In the genomic region with DNA sequence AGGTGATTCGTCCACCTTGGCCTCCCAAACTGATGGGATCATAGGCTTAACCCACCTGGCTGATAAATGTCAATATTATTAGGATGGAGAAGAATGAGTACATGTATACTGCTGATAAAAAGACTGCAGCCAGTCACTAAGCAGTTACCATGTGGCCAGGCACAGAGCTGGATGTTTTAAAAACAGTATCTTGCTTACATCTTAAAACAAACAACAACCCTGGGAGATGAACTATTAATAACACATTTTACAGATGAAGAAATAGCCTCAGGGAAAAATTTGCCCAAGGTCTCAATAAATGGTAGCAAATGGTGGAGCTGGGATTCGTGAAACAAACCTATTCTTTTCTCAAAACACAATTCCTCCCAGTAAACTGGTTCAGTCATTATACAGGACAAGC, we compare ENCODE assay signal across 24 cellular contexts. TPM values are rescaled to one million over a fixed set of nuclear protein-coding genes. Genes with fewer than 3 reads are reported as not detected.
DNase-seq lines count a peak whose midpoint lies in the region; ATAC-seq, FAIRE-seq and TF ChIP-seq lines count a peak whose summit lies in the region.
"Had no signal": no experiment of that assay in that cellular context is flagged by ENCODE, and none has a peak within 500 bp of the region (broad histone marks: within the 10 kb centered on the region; RNA-seq: fewer than 3 reads in every experiment).

No MANE protein-coding gene starts in this region.

- peaks cover 18 to 69% of the 10 kb centered on the region in 2 experiments; a peak in 3 of 4 replicates for H3K4me1 ChIP-seq in SK-N-SH (ENCODE audit: control insufficient read depth in 1 of 2, insufficient read depth in 2 of 2, low read depth in 1 of 2, low read length in 1 of 2)
- H3K4me1 ChIP-seq: BE2C had no signal

- H3F3A ChIP-seq in SK-N-SH (replicated peaks; ENCODE audit: insufficient read depth) = peaks cover 19% of the 10 kb centered on the region

- POLR2A ChIA-PET in SK-N-SH (lab: Yijun Ruan, JAX) = interaction anchor here (0.9 to 1.2 kb wide), 5 partner anchors 10 to 27 kb away, joined by 3 to 5 read pairs (median 3); no protein-coding TSS in a partner anchor

- H3K4me3 Mint-ChIP-seq in progenitor cell of endocrine pancreas (ENCODE audit: low read depth) = no peak overlapping the region
- H3K4me3 Mint-ChIP-seq: CD8-positive, alpha-beta memory T cell; HFFc6 had no signal

- no peak overlapping the region for H2AFZ ChIP-seq in SK-N-SH (ENCODE audit: low read depth)

- no peaks in the 10 kb centered on the region for H3K27me3 Mint-ChIP-seq in progenitor cell of endocrine pancreas

- no peak for FAIRE-seq in urothelium cell line (lab: Jason Lieb, UNC)
- FAIRE-seq: A204.1, G401.6, GM12891, GM19239 had no signal

- TF ChIP-seq RAD21 in SK-N-SH (IDR thresholded peaks at IDR 0.05; ENCODE audit: low read length) = no peak

- TF ChIP-seq EP300 in SK-N-SH (IDR thresholded peaks at IDR 0.05; ENCODE audit: borderline replicate concordance in 1 of 2, low read depth in 1 of 2, low read length in 1 of 2) = no peak; a peak in 1 of 4 replicates

- peaks cover 7% of the 10 kb centered on the region for H3K36me3 Mint-ChIP-seq in progenitor cell of endocrine pancreas (ENCODE audit: insufficient read depth)
- H3K36me3 Mint-ChIP-seq: CD4-positive, CD25-positive, alpha-beta regulatory T cell; CD8-positive, alpha-beta memory T cell had no signal

- H3K9me3 ChIP-seq in SK-N-SH = no peaks in the 10 kb centered on the region
- H3K9me3 ChIP-seq: BE2C had no signal

- H3K4me3 ChIP-seq in SK-N-SH (ENCODE audit: low read depth in 2 of 2, low read length in 1 of 2) = no peak overlapping the region

- no peak overlapping the region for H3K9ac ChIP-seq in SK-N-SH

- CTCF ChIA-PET in SK-N-SH (lab: Yijun Ruan, JAX) = interaction anchor here (0.8 to 1.7 kb wide), 7 partner anchors 9 to 152 kb away, joined by 3 to 9 read pairs (median 3); no protein-coding TSS in a partner anchor

- ATAC-seq in SK-N-SH treated with all-trans-retinoic acid at 6 μM for 48 hours (no peak), GM21717 (IDR thresholded peaks at IDR 0.05; ENCODE audit: unreplicated experiment) (no peak)
- ATAC-seq: HCT116 had no signal

- no peaks in the 10 kb centered on the region for H3K9me2 ChIP-seq in SK-N-SH

- H3K27ac Mint-ChIP-seq in progenitor cell of endocrine pancreas = peak overlapping the region; percentile 29
- H3K27ac Mint-ChIP-seq: CD4-positive, CD25-positive, alpha-beta regulatory T cell; CD8-positive, alpha-beta memory T cell; HFFc6 had no signal

- no peaks in the 10 kb centered on the region for H3K27me3 ChIP-seq in SK-N-SH (ENCODE audit: insufficient read depth)
- H3K27me3 ChIP-seq: BE2C had no signal

- DNase-seq in SK-N-SH = no peak
- DNase-seq in fibroblast of gingiva (ENCODE audit: low read depth) = peak; percentile 55
- DNase-seq in progenitor cell of endocrine pancreas (ENCODE audit: low spot score, unreplicated experiment) = no peak
- DNase-seq in urothelium cell line (ENCODE audit: low spot score) = no peak
- no peak for DNase-seq in activated T-cell treated with anti-CD3 and anti-CD28 coated beads for 4 hours
- DNase-seq: ACHN; BE2C; C1 segment of cervical spinal cord; CD4-positive, CD25-positive, alpha-beta regulatory T cell; CD8-positive, alpha-beta memory T cell; COR-L47; DMS 273 treated with DMSO at 0.1 percent for 48 hours; GOT3; H7; HFFc6 had no signal

- WGBS in SK-N-SH (ENCODE audit: low lambda C conversion rate) = 79% methylated on average over 2 of the region's 2 CpGs

- no peak overlapping the region for H3K4me2 ChIP-seq in SK-N-SH

- H4K20me1 ChIP-seq in SK-N-SH (ENCODE audit: insufficient read depth) = peaks cover 15% of the 10 kb centered on the region

- H3K4me1 Mint-ChIP-seq in progenitor cell of endocrine pancreas (ENCODE audit: low read depth) = peaks cover 42% of the 10 kb centered on the region
- H3K4me1 Mint-ChIP-seq: CD4-positive, CD25-positive, alpha-beta regulatory T cell; CD8-positive, alpha-beta memory T cell had no signal

- H3K9me3 Mint-ChIP-seq in progenitor cell of endocrine pancreas (ENCODE audit: low read depth) = no peaks in the 10 kb centered on the region
- H3K9me3 Mint-ChIP-seq: CD4-positive, CD25-positive, alpha-beta regulatory T cell; HFFc6 had no signal

- no peaks in the 10 kb centered on the region for H3K79me2 ChIP-seq in SK-N-SH (ENCODE audit: insufficient read depth)

- H3K36me3 ChIP-seq in SK-N-SH (replicated peaks in 1 of 2; ENCODE audit: control insufficient read depth in 1 of 2, insufficient read depth in 2 of 2, low read length in 1 of 2) = no peaks in the 10 kb centered on the region
- H3K36me3 ChIP-seq: BE2C had no signal

- TF ChIP-seq CTCF in SK-N-SH (IDR thresholded peaks at IDR 0.05) = no peak
- no peak for TF ChIP-seq CTCF in VCaP (conservative IDR thresholded peaks at IDR 0.05)
- no peak for TF ChIP-seq CTCF in progenitor cell of endocrine pancreas (IDR thresholded peaks at IDR 0.05; ENCODE audit: unreplicated experiment)

- H3K27ac ChIP-seq in SK-N-SH (ENCODE audit: low read depth in 2 of 2, low read length in 1 of 2) (peak overlapping the region in 1 of 2 experiments; percentile 72; a peak in 2 of 4 replicates), VCaP (peak overlapping the region; percentile 71)
- H3K27ac ChIP-seq: HL-60 had no signal

TF ChIP-seq in SK-N-SH, 30 proteins besides CTCF, POLR2A, EP300 and RAD21:
- TF ChIP-seq MXI1 (IDR thresholded peaks at IDR 0.05; ENCODE audit: low read depth, low read length) (peak; percentile 13; the same call in 1 of the 2 replicates), JUND (IDR thresholded peaks at IDR 0.05) (no peak)
TF ChIP-seq in SK-N-SH: peak in this region for 1.

TF ChIP-seq in SK-N-SH treated with all-trans-retinoic acid at 6 μM for 48 hours, 23 proteins besides CTCF, POLR2A, EP300 and RAD21 (continues in another document):
- TF ChIP-seq TOX (CRISPR knock-in tag; IDR thresholded peaks at IDR 0.05; ENCODE audit: borderline replicate concordance) (no peak), GLIS3 (CRISPR knock-in tag; IDR thresholded peaks at IDR 0.05) (no peak), ZNF8 (CRISPR knock-in tag; IDR thresholded peaks at IDR 0.05) (no peak), ZFP30 (CRISPR knock-in tag; IDR thresholded peaks at IDR 0.05) (no peak), RARB (CRISPR knock-in tag; IDR thresholded peaks at IDR 0.05) (no peak), SNAI2 (CRISPR knock-in tag; IDR thresholded peaks at IDR 0.05) (no peak), CSDC2 (CRISPR knock-in tag; IDR thresholded peaks at IDR 0.05) (no peak), ESRRG (CRISPR knock-in tag; IDR thresholded peaks at IDR 0.05) (no peak), ZNF70 (CRISPR knock-in tag; IDR thresholded peaks at IDR 0.05) (no peak), BACH2 (CRISPR knock-in tag; IDR thresholded peaks at IDR 0.05; ENCODE audit: borderline replicate concordance) (no peak), OSR1 (CRISPR knock-in tag; IDR thresholded peaks at IDR 0.05) (no peak), PPARA (CRISPR knock-in tag; IDR thresholded peaks at IDR 0.05; ENCODE audit: borderline replicate concordance) (no peak), TCF4 (CRISPR knock-in tag; IDR thresholded peaks at IDR 0.05; ENCODE audit: borderline replicate concordance) (no peak; the same call in 1 of the 2 replicates), ZFP3 (CRISPR knock-in tag; IDR thresholded peaks at IDR 0.05) (no peak)
- TF ChIP-seq, protein P1, sequence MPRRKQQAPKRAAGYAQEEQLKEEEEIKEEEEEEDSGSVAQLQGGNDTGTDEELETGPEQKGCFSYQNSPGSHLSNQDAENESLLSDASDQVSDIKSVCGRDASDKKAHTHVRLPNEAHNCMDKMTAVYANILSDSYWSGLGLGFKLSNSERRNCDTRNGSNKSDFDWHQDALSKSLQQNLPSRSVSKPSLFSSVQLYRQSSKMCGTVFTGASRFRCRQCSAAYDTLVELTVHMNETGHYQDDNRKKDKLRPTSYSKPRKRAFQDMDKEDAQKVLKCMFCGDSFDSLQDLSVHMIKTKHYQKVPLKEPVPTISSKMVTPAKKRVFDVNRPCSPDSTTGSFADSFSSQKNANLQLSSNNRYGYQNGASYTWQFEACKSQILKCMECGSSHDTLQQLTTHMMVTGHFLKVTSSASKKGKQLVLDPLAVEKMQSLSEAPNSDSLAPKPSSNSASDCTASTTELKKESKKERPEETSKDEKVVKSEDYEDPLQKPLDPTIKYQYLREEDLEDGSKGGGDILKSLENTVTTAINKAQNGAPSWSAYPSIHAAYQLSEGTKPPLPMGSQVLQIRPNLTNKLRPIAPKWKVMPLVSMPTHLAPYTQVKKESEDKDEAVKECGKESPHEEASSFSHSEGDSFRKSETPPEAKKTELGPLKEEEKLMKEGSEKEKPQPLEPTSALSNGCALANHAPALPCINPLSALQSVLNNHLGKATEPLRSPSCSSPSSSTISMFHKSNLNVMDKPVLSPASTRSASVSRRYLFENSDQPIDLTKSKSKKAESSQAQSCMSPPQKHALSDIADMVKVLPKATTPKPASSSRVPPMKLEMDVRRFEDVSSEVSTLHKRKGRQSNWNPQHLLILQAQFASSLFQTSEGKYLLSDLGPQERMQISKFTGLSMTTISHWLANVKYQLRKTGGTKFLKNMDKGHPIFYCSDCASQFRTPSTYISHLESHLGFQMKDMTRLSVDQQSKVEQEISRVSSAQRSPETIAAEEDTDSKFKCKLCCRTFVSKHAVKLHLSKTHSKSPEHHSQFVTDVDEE (CRISPR knock-in tag; IDR thresholded peaks at IDR 0.05) = no peak
- TF ChIP-seq, protein P2, sequence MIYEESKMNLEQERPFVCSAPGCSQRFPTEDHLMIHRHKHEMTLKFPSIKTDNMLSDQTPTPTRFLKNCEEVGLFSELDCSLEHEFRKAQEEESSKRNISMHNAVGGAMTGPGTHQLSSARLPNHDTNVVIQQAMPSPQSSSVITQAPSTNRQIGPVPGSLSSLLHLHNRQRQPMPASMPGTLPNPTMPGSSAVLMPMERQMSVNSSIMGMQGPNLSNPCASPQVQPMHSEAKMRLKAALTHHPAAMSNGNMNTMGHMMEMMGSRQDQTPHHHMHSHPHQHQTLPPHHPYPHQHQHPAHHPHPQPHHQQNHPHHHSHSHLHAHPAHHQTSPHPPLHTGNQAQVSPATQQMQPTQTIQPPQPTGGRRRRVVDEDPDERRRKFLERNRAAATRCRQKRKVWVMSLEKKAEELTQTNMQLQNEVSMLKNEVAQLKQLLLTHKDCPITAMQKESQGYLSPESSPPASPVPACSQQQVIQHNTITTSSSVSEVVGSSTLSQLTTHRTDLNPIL (CRISPR knock-in tag; IDR thresholded peaks at IDR 0.05; ENCODE audit: low read depth) = no peak

RNA-seq across cellular contexts. Expression of a gene that starts 18.1 kb away (rescaled TPM):
- polyA plus RNA-seq in SK-N-SH (2012; rRNA removed) = 2.4 and 3.6 TPM in 2 replicates
- polyA plus RNA-seq in SK-N-SH (2012; cell fraction: cytosol; rRNA removed) = 3.4 and 4.5 TPM in 2 replicates
- polyA plus RNA-seq in SK-N-SH (2012; cell fraction: nucleus; rRNA removed) = 2.5 TPM in 2 replicates
- 30.4 and 37.9 TPM in 2 replicates for total RNA-seq in progenitor cell of endocrine pancreas
- total RNA-seq: CD4-positive, CD25-positive, alpha-beta regulatory T cell had no signal
- polyA plus RNA-seq: CD4-positive, CD25-positive, alpha-beta regulatory T cell; CD8-positive, alpha-beta memory T cell had no signal

RNA-seq across cellular contexts. Expression of a gene that starts 52.7 kb away (rescaled TPM):
- polyA plus RNA-seq in SK-N-SH (2012; rRNA removed) = 1.2 and 2.5 TPM in 2 replicates
- 1.0 and 1.8 TPM in 2 replicates for polyA plus RNA-seq in SK-N-SH (2012; cell fraction: cytosol; rRNA removed)
- polyA plus RNA-seq in SK-N-SH (2012; cell fraction: nucleus; rRNA removed) = 5.0 and 5.2 TPM in 2 replicates
- total RNA-seq in progenitor cell of endocrine pancreas = 0.80 and 0.96 TPM in 2 replicates
- total RNA-seq: CD4-positive, CD25-positive, alpha-beta regulatory T cell had no signal
- polyA plus RNA-seq: CD8-positive, alpha-beta memory T cell had no signal
